Comparison of ENCODE assay signal across 1 cellular context in the genomic region with DNA sequence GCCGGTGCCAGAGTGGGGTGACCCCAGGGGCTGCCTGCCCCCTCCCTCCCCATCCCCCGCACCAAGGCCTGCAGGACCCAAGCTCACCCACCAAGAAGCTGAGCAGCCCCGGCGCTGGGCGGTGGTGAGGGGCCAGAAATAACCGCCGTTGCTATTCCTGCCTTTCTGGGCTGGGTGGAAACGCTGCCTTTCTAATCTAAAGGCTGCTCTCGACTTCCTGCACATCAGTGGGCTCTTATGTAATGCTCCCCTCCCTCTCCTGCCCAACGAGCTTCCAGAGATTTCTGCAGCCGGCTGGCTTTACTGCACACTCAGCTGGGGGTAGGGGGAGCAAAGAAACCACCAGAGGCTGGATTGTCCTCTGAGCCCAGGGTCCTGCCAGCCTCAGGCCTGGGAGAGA.
TF ChIP-seq lines count a peak whose summit lies in the region.

No MANE protein-coding gene starts in this region.

TF ChIP-seq in endothelial cell of umbilical vein, 7 proteins besides CTCF, POLR2A, EP300 and RAD21 (continued from another document):
- no peak for TF ChIP-seq MYC (IDR thresholded peaks at IDR 0.05; ENCODE audit: low read depth, low read length)
- TF ChIP-seq POLR2AphosphoS5 (IDR thresholded peaks at IDR 0.05; ENCODE audit: insufficient read depth, low read depth, low read length): no peak
- no peak for TF ChIP-seq EZH2 (IDR thresholded peaks at IDR 0.05; ENCODE audit: borderline replicate concordance, low read depth, low read length, severe bottlenecking)
- TF ChIP-seq JUN (IDR thresholded peaks at IDR 0.05; ENCODE audit: borderline replicate concordance, insufficient read depth, insufficient read length, low read depth): no peak
- TF ChIP-seq, protein P1, sequence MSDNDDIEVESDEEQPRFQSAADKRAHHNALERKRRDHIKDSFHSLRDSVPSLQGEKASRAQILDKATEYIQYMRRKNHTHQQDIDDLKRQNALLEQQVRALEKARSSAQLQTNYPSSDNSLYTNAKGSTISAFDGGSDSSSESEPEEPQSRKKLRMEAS (IDR thresholded peaks at IDR 0.05; ENCODE audit: insufficient read depth, insufficient read length): no peak
